ENCODE assay signal across 8 cellular contexts in genomic region chr1:203627819-203628184, GRCh38. TPM values are rescaled to one million over a fixed set of nuclear protein-coding genes. Genes with fewer than 3 reads are reported as not detected.
DNase-seq lines count a peak whose midpoint lies in the region; ATAC-seq and TF ChIP-seq lines count a peak whose summit lies in the region.

No MANE protein-coding gene starts in this region.

- H3K36me3 Mint-ChIP-seq in CD14-positive monocyte: peaks cover 10 to 11% of the 10 kb centered on the region in 2 donors

- DNase-seq in CD14-positive monocyte (ENCODE audit: low spot score): no peak
- DNase-seq in activated T-cell treated with anti-CD3 and anti-CD28 coated beads, Interleukin-2, amount 50 U/mL, for 48 hours: peak; percentile 56 to 58
- peak in 1 of 2 donors; percentile 73 for DNase-seq in foreskin fibroblast
- DNase-seq in ovary: peak in 1 of 5 donors; percentile 26

- ATAC-seq in GM18520 (IDR thresholded peaks at IDR 0.05; ENCODE audit: unreplicated experiment): no peak
- no peak for ATAC-seq in GM21447 (IDR thresholded peaks at IDR 0.05; ENCODE audit: unreplicated experiment)
- no peak for ATAC-seq in HG02970 (IDR thresholded peaks at IDR 0.05; ENCODE audit: low FRiP score, unreplicated experiment)

- H3K36me3 ChIP-seq in HUES6 (ENCODE audit: control insufficient read depth, insufficient read depth, low read length) (no peaks in the 10 kb centered on the region), ovary (no peaks in the 10 kb centered on the region)

- H3K4me1 Mint-ChIP-seq in CD14-positive monocyte: peaks cover 75% of the 10 kb centered on the region

- H3K9me3 Mint-ChIP-seq in CD14-positive monocyte: peaks cover 0 to 3% (median 0%) of the 10 kb centered on the region in 7 donors

- peaks cover 39% of the 10 kb centered on the region for H3K4me1 ChIP-seq in HUES6 (ENCODE audit: control insufficient read depth, insufficient read depth, low read length)
- peaks cover 19% of the 10 kb centered on the region for H3K4me1 ChIP-seq in ovary (ENCODE audit: insufficient read depth)

- peaks cover 17% of the 10 kb centered on the region; the same call in 1 of the 2 replicates for H3K27me3 ChIP-seq in HUES6 (ENCODE audit: control insufficient read depth, insufficient read depth, low read length)
- no peaks in the 10 kb centered on the region for H3K27me3 ChIP-seq in ovary

- TF ChIP-seq EP300 in ovary (IDR thresholded peaks at IDR 0.05): no peak

- TF ChIP-seq CTCF in CD14-positive monocyte (IDR thresholded peaks at IDR 0.05) (no peak), foreskin fibroblast (IDR thresholded peaks at IDR 0.05; ENCODE audit: low read depth, low read length) (no peak), ovary (IDR thresholded peaks at IDR 0.05) (no peak)

- H3K9me3 ChIP-seq in HUES6 (ENCODE audit: control insufficient read depth, insufficient read depth, low read depth, low read length) (no peaks in the 10 kb centered on the region), ovary (no peaks in the 10 kb centered on the region)

- no peak for TF ChIP-seq POLR2A in ovary (IDR thresholded peaks at IDR 0.05)

- H3K27me3 Mint-ChIP-seq in CD14-positive monocyte (ENCODE audit: low read depth in 3 of 3): peaks cover 0 to 1% (median 0%) of the 10 kb centered on the region in 3 donors

- H3K9ac ChIP-seq in HUES6 (ENCODE audit: low read length): peak overlapping the region; percentile 82

- H3K27ac ChIP-seq in HUES6 (ENCODE audit: low read depth, low read length): no peak overlapping the region
- peak overlapping the region; percentile 48 to 76 for H3K27ac ChIP-seq in ovary

- peak overlapping the region; percentile 89 for H3K4me3 ChIP-seq in HUES6 (ENCODE audit: low read depth, low read length)
- H3K4me3 ChIP-seq in foreskin fibroblast (ENCODE audit: low read depth in 1 of 2, low read length in 2 of 2): peak overlapping the region; percentile 74 to 88
- peak overlapping the region; percentile 78 for H3K4me3 ChIP-seq in ovary

- peak overlapping the region; percentile 98 to 99 for H3K4me3 Mint-ChIP-seq in CD14-positive monocyte

- intact Hi-C loops in CD14-positive monocyte (cut with micrococcal nuclease): loop anchor here in 1 of 2 donors (5.0 kb wide), 1 partner anchor 116 kb away; no protein-coding TSS in a partner anchor
- intact Hi-C loops in ovary (cut with DNase I): loop anchor here (2.0 to 10.0 kb wide), 7 partner anchors 64 to 286 kb away; no protein-coding TSS in a partner anchor

- H3K27ac Mint-ChIP-seq in CD14-positive monocyte: peak overlapping the region; percentile 87 to 97 (median 96)

- WGBS in ovary, 3 donors: 0 to 1% (median 0%) methylated on average over 9 of the region's 9 CpGs

RNA-seq across cellular contexts. Expression of gene ATP2B4, which starts 1.2 kb away (rescaled TPM):
- polyA plus RNA-seq in CD14-positive monocyte: 10 to 100 TPM in 1 of 2 donors, 1 to 10 TPM in 1; 7.8 to 13.2 TPM
- total RNA-seq in ovary: 100 to 1,000 TPM in 3 of 7 donors, 10 to 100 TPM in 4; 49.4 to 121 (median 98.8) TPM
- 100 to 1,000 TPM in 1 of 2 donors, 10 to 100 TPM in 1; 46.2 to 482 TPM for polyA plus RNA-seq in ovary
